ENCODE assay signal across 23 cellular contexts in the genomic region with DNA sequence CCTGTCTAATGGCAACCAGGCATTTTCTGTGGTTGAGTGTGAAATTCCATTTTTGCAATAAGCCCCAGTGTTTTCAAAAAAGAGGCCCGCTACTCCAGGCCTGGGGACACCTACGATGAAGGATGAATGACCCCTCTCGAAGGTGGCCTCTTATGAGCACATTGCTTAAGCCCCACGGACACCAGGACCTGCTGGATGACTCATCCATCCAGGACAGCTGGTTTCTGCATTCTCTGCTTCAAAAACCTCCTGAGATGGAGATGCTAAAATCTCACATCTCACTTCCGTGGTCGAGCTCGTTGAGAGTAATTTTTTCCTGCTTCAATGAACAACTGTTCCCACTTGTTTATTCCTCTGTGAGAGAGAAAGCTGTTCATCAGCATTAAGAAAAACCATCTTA.
DNase-seq lines count a peak whose midpoint lies in the region; ATAC-seq, FAIRE-seq and TF ChIP-seq lines count a peak whose summit lies in the region.
"Had no signal": no experiment of that assay in that cellular context is flagged by ENCODE, and none has a peak within 500 bp of the region (broad histone marks: within the 10 kb centered on the region; RNA-seq: fewer than 3 reads in every experiment).

No MANE protein-coding gene starts in this region.

- H2AFZ ChIP-seq in astrocyte (ENCODE audit: low read depth, low read length): no peak overlapping the region
- H2AFZ ChIP-seq in GM23248: no peak overlapping the region

- H3K4me1 Mint-ChIP-seq in astrocyte (ENCODE audit: low read depth, unreplicated experiment): peaks cover 4% of the 10 kb centered on the region
- H3K4me1 Mint-ChIP-seq: B cell had no signal

- in situ Hi-C loops in GM23248 (cut with MboI): no loop called here

- TF ChIP-seq CTCF in astrocyte (IDR thresholded peaks at IDR 0.05; ENCODE audit: insufficient read depth, low read depth, low read length) (no peak), body of pancreas (IDR thresholded peaks at IDR 0.05) (no peak)

- peak overlapping the region in 9 of 11 experiments; percentile 35 to 58 (median 51); a peak in 18 of 22 replicates for H3K4me2 ChIP-seq in BLaER1 treated with 17β-estradiol and CSF1 and Interleukin-3, amounts not matched to agents 10 nM and 100 nM
- H3K4me2 ChIP-seq in astrocyte (ENCODE audit: low read length) (no peak overlapping the region), GM23248 (ENCODE audit: unreplicated experiment) (no peak overlapping the region)

- H3K27me3 Mint-ChIP-seq in astrocyte (ENCODE audit: low read depth, unreplicated experiment): no peaks in the 10 kb centered on the region
- H3K27me3 Mint-ChIP-seq: B cell had no signal

- H3K27me3 ChIP-seq in BLaER1 treated with 17β-estradiol and CSF1 and Interleukin-3, amounts not matched to agents 10 nM and 100 nM: no peaks in the 10 kb centered on the region
- H3K27me3 ChIP-seq in astrocyte (ENCODE audit: insufficient read depth, low read length): no peaks in the 10 kb centered on the region
- no peaks in the 10 kb centered on the region for H3K27me3 ChIP-seq in GM23248 (replicated peaks; ENCODE audit: insufficient read depth)
- H3K27me3 ChIP-seq in body of pancreas: no peaks in the 10 kb centered on the region

- peaks cover 2% of the 10 kb centered on the region for H3K9me3 Mint-ChIP-seq in astrocyte (ENCODE audit: unreplicated experiment)

- H3K4me3 ChIP-seq in BLaER1 treated with 17β-estradiol and CSF1 and Interleukin-3, amounts not matched to agents 10 nM and 100 nM: no peak overlapping the region
- H3K4me3 ChIP-seq in astrocyte (ENCODE audit: insufficient read depth, low read depth, low read length): no peak overlapping the region
- no peak overlapping the region for H3K4me3 ChIP-seq in GM23248
- no peak overlapping the region for H3K4me3 ChIP-seq in body of pancreas
- H3K4me3 ChIP-seq: K562 had no signal

- TF ChIP-seq POLR2A in body of pancreas (IDR thresholded peaks at IDR 0.05): no peak

- H3K9me3 ChIP-seq in BLaER1 treated with 17β-estradiol and CSF1 and Interleukin-3, amounts not matched to agents 10 nM and 100 nM (replicated peaks in 1 of 11): peaks cover 19 to 25% (median 22%) of the 10 kb centered on the region in 11 experiments
- H3K9me3 ChIP-seq in astrocyte (ENCODE audit: insufficient read depth, low read depth, low read length) (peaks cover 3% of the 10 kb centered on the region), GM23248 (ENCODE audit: low read depth) (no peaks in the 10 kb centered on the region), body of pancreas (no peaks in the 10 kb centered on the region)

- 63 to 68% methylated on average over 7 of the region's 7 CpGs for WGBS in GM23248 (ENCODE audit: low coverage in 1 of 2, low lambda C conversion rate in 2 of 2, missing lambda C conversion rate in 2 of 2), 2 experiments
- WGBS in body of pancreas, 2 donors: 65 to 71% methylated on average over 7 of the region's 7 CpGs

- intact Hi-C loops in body of pancreas (cut with DNase I): no loop called here

- no peak for ATAC-seq in body of pancreas
- ATAC-seq: K562, PC-3, Right ventricle myocardium inferior had no signal

- H4K20me1 ChIP-seq in BLaER1 treated with 17β-estradiol and CSF1 and Interleukin-3, amounts not matched to agents 10 nM and 100 nM: no peaks in the 10 kb centered on the region
- H4K20me1 ChIP-seq in astrocyte (ENCODE audit: insufficient read depth, low read length) (no peaks in the 10 kb centered on the region), GM23248 (ENCODE audit: insufficient read depth) (no peaks in the 10 kb centered on the region)

- H3K9me2 ChIP-seq in GM23248 (ENCODE audit: insufficient read depth): no peaks in the 10 kb centered on the region

- peaks cover 13 to 28% (median 23%) of the 10 kb centered on the region in 10 experiments for H3K4me1 ChIP-seq in BLaER1 treated with 17β-estradiol and CSF1 and Interleukin-3, amounts not matched to agents 10 nM and 100 nM
- H3K4me1 ChIP-seq in astrocyte (ENCODE audit: insufficient read depth, low read length) (peaks cover 14% of the 10 kb centered on the region), GM23248 (ENCODE audit: insufficient read depth) (peaks cover 8% of the 10 kb centered on the region; the same call in 1 of the 2 replicates), body of pancreas (no peaks in the 10 kb centered on the region)

- H3K27ac Mint-ChIP-seq in astrocyte (ENCODE audit: unreplicated experiment): no peak overlapping the region
- H3K27ac Mint-ChIP-seq: B cell had no signal

- H3F3A ChIP-seq in GM23248 (ENCODE audit: insufficient read depth): peaks cover 16% of the 10 kb centered on the region

- peak overlapping the region in 1 of 11 experiments; percentile 20; a peak in 1 of 22 replicates for H3K27ac ChIP-seq in BLaER1 treated with 17β-estradiol and CSF1 and Interleukin-3, amounts not matched to agents 10 nM and 100 nM
- no peak overlapping the region for H3K27ac ChIP-seq in astrocyte (ENCODE audit: low read depth, low read length)
- H3K27ac ChIP-seq in GM23248: no peak overlapping the region
- H3K27ac ChIP-seq in body of pancreas: no peak overlapping the region

- DNase-seq in M059J (ENCODE audit: low read depth) (peak; percentile 48), astrocyte (ENCODE audit: low read depth) (peak; percentile 5), myocyte (ENCODE audit: low read depth) (peak; percentile 1), GM23248 (no peak), globus pallidus (ENCODE audit: low spot score) (no peak), body of pancreas (no peak)
- DNase-seq: DMS153, DND-41, Kasumi-1, MV-4-11, NCI-H1105, NCI-H1436 treated with DMSO at 0.1 percent for 48 hours, NCI-H1930, NCI-H2107, NCI-H524, NCI-H748 treated with DMSO at 0.1 percent for 48 hours, PC-3, T-helper 1 cell had no signal

- no peaks in the 10 kb centered on the region for H3K79me2 ChIP-seq in astrocyte (ENCODE audit: insufficient read depth, low read length)
- H3K79me2 ChIP-seq in GM23248 (ENCODE audit: insufficient read depth): no peaks in the 10 kb centered on the region

- no peaks in the 10 kb centered on the region for H3K36me3 ChIP-seq in BLaER1 treated with 17β-estradiol and CSF1 and Interleukin-3, amounts not matched to agents 10 nM and 100 nM
- H3K36me3 ChIP-seq in astrocyte (ENCODE audit: insufficient read depth, low read length) (no peaks in the 10 kb centered on the region), GM23248 (ENCODE audit: low read depth) (no peaks in the 10 kb centered on the region), body of pancreas (replicated peaks in 1 of 2; ENCODE audit: insufficient read depth in 1 of 2, low read depth in 2 of 2) (no peaks in the 10 kb centered on the region)

- H3K9ac ChIP-seq in BLaER1 treated with 17β-estradiol and CSF1 and Interleukin-3, amounts not matched to agents 10 nM and 100 nM: no peak overlapping the region
- H3K9ac ChIP-seq in astrocyte (ENCODE audit: low read length): no peak overlapping the region
- no peak overlapping the region for H3K9ac ChIP-seq in GM23248

- H3K4me3 Mint-ChIP-seq in astrocyte (ENCODE audit: unreplicated experiment): no peak overlapping the region
- H3K4me3 Mint-ChIP-seq: B cell had no signal

- no peaks in the 10 kb centered on the region for H3K36me3 Mint-ChIP-seq in astrocyte (ENCODE audit: low read depth, unreplicated experiment)

- FAIRE-seq in astrocyte (lab: Jason Lieb, UNC): no peak
- FAIRE-seq: H54, K562 had no signal

Comparison
In these comparisons a context has a peak if more than half of its experiments do, and no peak if none do; other contexts are left out.
1. H3K4me2 ChIP-seq: peak in BLaER1 treated with 17β-estradiol and CSF1 and Interleukin-3, amounts not matched to agents 10 nM and 100 nM (9 of 11); none in astrocyte (single experiment) and GM23248 (single experiment).
2. DNase-seq: peak in M059J (single experiment), astrocyte (single experiment) and myocyte (single experiment); none in GM23248 (single experiment), globus pallidus (single experiment) and body of pancreas (0 of 4).